11 cellular contexts compared by ENCODE assay signal in genomic region chr17:75069783-75070182, GRCh38. TPM values are rescaled to one million over a fixed set of nuclear protein-coding genes. Genes with fewer than 3 reads are reported as not detected.
DNase-seq lines count a peak whose midpoint lies in the region; ATAC-seq and TF ChIP-seq lines count a peak whose summit lies in the region.
"Had no signal": no experiment of that assay in that cellular context is flagged by ENCODE, and none has a peak within 500 bp of the region (broad histone marks: within the 10 kb centered on the region; RNA-seq: fewer than 3 reads in every experiment).

No MANE protein-coding gene starts in this region.

- intact Hi-C loops in CD4-positive, alpha-beta T cell (cut with DNase I, micrococcal nuclease): loop anchor here in 1 of 2 experiments (10.0 kb wide), 1 partner anchor 45 kb away; no protein-coding TSS in a partner anchor
- intact Hi-C loops in left lung (cut with DNase I): no loop called here

- H3K9me3 Mint-ChIP-seq in CD4-positive, alpha-beta T cell: no peaks in the 10 kb centered on the region
- H3K9me3 Mint-ChIP-seq in activated naive CD8-positive, alpha-beta T cell treated with anti-CD3 and anti-CD28 coated beads, Interleukin-2, amount 50 U/mL, for 24 hours: no peaks in the 10 kb centered on the region
- no peaks in the 10 kb centered on the region for H3K9me3 Mint-ChIP-seq in progenitor cell of endocrine pancreas (ENCODE audit: low read depth)

- POLR2A ChIA-PET in CD4-positive, alpha-beta T cell (lab: Charles Lee): interaction anchor here (0.6 to 2.7 kb wide), 6 partner anchors 9 to 1304 kb away, joined by 3 to 13 read pairs (median 4); partner anchors contain the start of genes ARMC7 and NT5C

- H3K27ac Mint-ChIP-seq in CD4-positive, alpha-beta T cell: peak overlapping the region; percentile 50
- H3K27ac Mint-ChIP-seq in activated naive CD8-positive, alpha-beta T cell treated with anti-CD3 and anti-CD28 coated beads, Interleukin-2, amount 50 U/mL, for 24 hours: no peak overlapping the region
- no peak overlapping the region for H3K27ac Mint-ChIP-seq in progenitor cell of endocrine pancreas

- peaks cover 30% of the 10 kb centered on the region for H3K4me1 Mint-ChIP-seq in CD4-positive, alpha-beta T cell (ENCODE audit: low read depth)
- peaks cover 32% of the 10 kb centered on the region for H3K4me1 Mint-ChIP-seq in activated naive CD8-positive, alpha-beta T cell treated with anti-CD3 and anti-CD28 coated beads, Interleukin-2, amount 50 U/mL, for 24 hours
- H3K4me1 Mint-ChIP-seq in progenitor cell of endocrine pancreas (ENCODE audit: low read depth): no peaks in the 10 kb centered on the region

- H3K4me3 ChIP-seq in WERI-Rb-1 (ENCODE audit: low read depth, low read length) (no peak overlapping the region), left lung (no peak overlapping the region)
- H3K4me3 ChIP-seq: right atrium auricular region, testis had no signal

- H3K4me3 Mint-ChIP-seq in CD4-positive, alpha-beta T cell: peak overlapping the region; percentile 50
- no peak overlapping the region for H3K4me3 Mint-ChIP-seq in activated naive CD8-positive, alpha-beta T cell treated with anti-CD3 and anti-CD28 coated beads, Interleukin-2, amount 50 U/mL, for 24 hours
- no peak overlapping the region for H3K4me3 Mint-ChIP-seq in progenitor cell of endocrine pancreas (ENCODE audit: low read depth)

- ATAC-seq in CD4-positive, alpha-beta T cell (ENCODE audit: poor library complexity): no peak
- peak; percentile 70 for ATAC-seq in left lung
- ATAC-seq in GM19463 (IDR thresholded peaks at IDR 0.05; ENCODE audit: unreplicated experiment): no peak
- ATAC-seq in HG02759 (IDR thresholded peaks at IDR 0.05; ENCODE audit: unreplicated experiment): no peak
- ATAC-seq in activated naive CD8-positive, alpha-beta T cell treated with anti-CD3 and anti-CD28 coated beads, Interleukin-2, amount 50 U/mL, for 24 hours: no peak

- H3K9me3 ChIP-seq in CD4-positive, alpha-beta T cell (ENCODE audit: control insufficient read depth, low read length): no peaks in the 10 kb centered on the region
- no peaks in the 10 kb centered on the region for H3K9me3 ChIP-seq in WERI-Rb-1 (ENCODE audit: severe bottlenecking)
- H3K9me3 ChIP-seq in left lung: no peaks in the 10 kb centered on the region
- H3K9me3 ChIP-seq: right atrium auricular region, testis had no signal

- CTCF ChIA-PET in CD4-positive, alpha-beta T cell (lab: Charles Lee): interaction anchor here (1.2 to 1.4 kb wide), 2 partner anchors 61 to 132 kb away, joined by 3 to 4 read pairs; no protein-coding TSS in a partner anchor

- H3K27me3 ChIP-seq in CD4-positive, alpha-beta T cell (ENCODE audit: control insufficient read depth, insufficient read depth, low read length): no peaks in the 10 kb centered on the region
- H3K27me3 ChIP-seq in WERI-Rb-1 (ENCODE audit: insufficient read depth, low read depth, severe bottlenecking): no peaks in the 10 kb centered on the region
- H3K27me3 ChIP-seq in left lung: no peaks in the 10 kb centered on the region
- H3K27me3 ChIP-seq: right atrium auricular region, testis had no signal

- H3K36me3 ChIP-seq in WERI-Rb-1: peaks cover 3% of the 10 kb centered on the region
- peaks cover 0 to 4% of the 10 kb centered on the region in 2 donors for H3K36me3 ChIP-seq in left lung

- peak; percentile 23 for TF ChIP-seq CTCF in CD4-positive, alpha-beta T cell (IDR thresholded peaks at IDR 0.05)
- TF ChIP-seq CTCF in WERI-Rb-1 (IDR thresholded peaks at IDR 0.05; ENCODE audit: low read depth, low read length): peak; percentile 26; the same call in 1 of the 2 replicates
- TF ChIP-seq CTCF in left lung (IDR thresholded peaks at IDR 0.05): peak; percentile 12 to 34
- TF ChIP-seq CTCF in progenitor cell of endocrine pancreas (IDR thresholded peaks at IDR 0.05; ENCODE audit: unreplicated experiment): no peak

- H3K36me3 Mint-ChIP-seq in CD4-positive, alpha-beta T cell (ENCODE audit: low read depth): peaks cover 4% of the 10 kb centered on the region
- peaks cover 4% of the 10 kb centered on the region for H3K36me3 Mint-ChIP-seq in activated naive CD8-positive, alpha-beta T cell treated with anti-CD3 and anti-CD28 coated beads, Interleukin-2, amount 50 U/mL, for 24 hours (ENCODE audit: low read depth)
- H3K36me3 Mint-ChIP-seq in progenitor cell of endocrine pancreas (ENCODE audit: insufficient read depth): no peaks in the 10 kb centered on the region

- no peaks in the 10 kb centered on the region for H3K27me3 Mint-ChIP-seq in CD4-positive, alpha-beta T cell
- H3K27me3 Mint-ChIP-seq in activated naive CD8-positive, alpha-beta T cell treated with anti-CD3 and anti-CD28 coated beads, Interleukin-2, amount 50 U/mL, for 24 hours: no peaks in the 10 kb centered on the region
- no peaks in the 10 kb centered on the region for H3K27me3 Mint-ChIP-seq in progenitor cell of endocrine pancreas

- no peak overlapping the region for H3K27ac ChIP-seq in CD4-positive, alpha-beta T cell (ENCODE audit: low read depth, low read length)
- no peak overlapping the region for H3K27ac ChIP-seq in WERI-Rb-1
- no peak overlapping the region for H3K27ac ChIP-seq in left lung
- H3K27ac ChIP-seq: right atrium auricular region, testis had no signal

- H3K4me1 ChIP-seq in left lung: peaks cover 0 to 6% of the 10 kb centered on the region in 2 donors
- H3K4me1 ChIP-seq: right atrium auricular region, testis had no signal

- no peak for DNase-seq in CD4-positive, alpha-beta T cell
- DNase-seq in HCEC 1CT: peak; percentile 48
- DNase-seq in WERI-Rb-1: no peak
- peak in 1 of 2 donors; percentile 12 for DNase-seq in left lung
- no peak for DNase-seq in activated naive CD8-positive, alpha-beta T cell treated with anti-CD3 and anti-CD28 coated beads, Interleukin-2, amount 50 U/mL, for 24 hours
- no peak for DNase-seq in progenitor cell of endocrine pancreas (ENCODE audit: low spot score, unreplicated experiment)
- DNase-seq: activated CD4-positive, alpha-beta T cell treated with anti-CD3 and anti-CD28 coated beads, Interleukin-2, amount 50 U/mL, for 4 hours; testis had no signal

RNA-seq across cellular contexts. Expression of gene SLC16A5, which starts 18.0 kb away (rescaled TPM):
- 10 to 100 TPM in 1 of 2 experiments, 1 to 10 TPM in 1; 9.2 to 11.0 TPM for total RNA-seq in CD4-positive, alpha-beta T cell
- total RNA-seq in left lung (10 to 100 TPM; 36.8 to 45.1 TPM), progenitor cell of endocrine pancreas (16.0 and 16.9 TPM in 2 replicates)

RNA-seq across cellular contexts. Expression of gene KCTD2, which starts 22.8 kb away (rescaled TPM):
- 10 to 100 TPM; 26.1 to 28.0 TPM for total RNA-seq in CD4-positive, alpha-beta T cell
- total RNA-seq in left lung: 10 to 100 TPM; 20.6 to 20.8 TPM
- total RNA-seq in progenitor cell of endocrine pancreas: 24.9 and 27.1 TPM in 2 replicates

RNA-seq across cellular contexts. Expression of gene ATP5PD, which starts 23.0 kb away (rescaled TPM):
- 100 to 1,000 TPM in 1 of 2 experiments, 10 to 100 TPM in 1; 98.5 to 112 TPM for total RNA-seq in CD4-positive, alpha-beta T cell
- total RNA-seq in left lung (100 to 1,000 TPM; 203 to 215 TPM), progenitor cell of endocrine pancreas (160 and 163 TPM in 2 replicates)

RNA-seq across cellular contexts. Expression of gene ARMC7, which starts 40.0 kb away (rescaled TPM):
- total RNA-seq in CD4-positive, alpha-beta T cell: 1 to 10 TPM; 4.1 to 4.8 TPM
- total RNA-seq in left lung (10 to 100 TPM; 18.3 to 19.3 TPM), progenitor cell of endocrine pancreas (16.7 and 16.9 TPM in 2 replicates)

RNA-seq across cellular contexts. Expression of gene MRPL58, which starts 57.3 kb away (rescaled TPM):
- total RNA-seq in CD4-positive, alpha-beta T cell: 1 to 10 TPM; 5.4 to 7.1 TPM
- total RNA-seq in left lung (10 to 100 TPM; 25.7 to 32.8 TPM), progenitor cell of endocrine pancreas (26.5 and 26.8 TPM in 2 replicates)
